18 cellular contexts compared by ENCODE assay signal in the genomic region with DNA sequence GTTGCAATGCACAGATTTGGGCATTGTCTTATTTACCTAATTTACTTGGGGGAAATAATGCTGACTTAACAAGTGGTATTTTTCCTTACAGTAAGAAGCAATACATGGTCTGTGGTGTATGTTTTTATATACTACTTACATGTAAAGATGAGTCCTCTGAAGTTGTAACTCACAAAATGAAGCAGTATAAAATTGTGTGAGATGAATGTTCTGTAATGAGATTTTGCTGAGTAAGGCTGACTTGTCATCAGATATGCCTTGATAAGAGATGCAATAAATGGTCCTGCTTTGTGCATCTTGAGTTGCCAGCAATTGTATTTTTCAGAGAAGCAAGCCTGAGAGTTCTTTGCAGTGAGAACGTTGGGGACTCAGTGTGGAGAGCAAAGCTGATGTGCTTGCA.
DNase-seq lines count a peak whose midpoint lies in the region; ATAC-seq, FAIRE-seq and TF ChIP-seq lines count a peak whose summit lies in the region.
"Had no signal": no experiment of that assay in that cellular context is flagged by ENCODE, and none has a peak within 500 bp of the region (broad histone marks: within the 10 kb centered on the region; RNA-seq: fewer than 3 reads in every experiment).

No MANE protein-coding gene starts in this region.

- TF ChIP-seq EP300 in H1 (IDR thresholded peaks at IDR 0.05; ENCODE audit: borderline replicate concordance in 1 of 2, low read depth in 2 of 2, low read length in 2 of 2) = no peak

- no peaks in the 10 kb centered on the region for H3K79me1 ChIP-seq in H1 (ENCODE audit: low read depth, low read length)

- peak overlapping the region; percentile 39; the same call in 1 of the 2 replicates for H2AFZ ChIP-seq in GM23338
- no peak overlapping the region for H2AFZ ChIP-seq in H1 (ENCODE audit: low read length)

- H3K9me3 Mint-ChIP-seq in GM23338 = no peaks in the 10 kb centered on the region
- H3K9me3 Mint-ChIP-seq: CD8-positive, alpha-beta T cell; H9 had no signal

- no peaks in the 10 kb centered on the region for H3K9me2 ChIP-seq in GM23338 (ENCODE audit: insufficient read depth)

- no peak overlapping the region for H3K27ac Mint-ChIP-seq in GM23338
- H3K27ac Mint-ChIP-seq: B cell; CD4-positive, CD25-positive, alpha-beta regulatory T cell; CD8-positive, alpha-beta T cell; H9 had no signal

- H3K79me2 ChIP-seq in GM23338 (replicated peaks; ENCODE audit: insufficient read depth) = no peaks in the 10 kb centered on the region
- H3K79me2 ChIP-seq in H1 (ENCODE audit: control insufficient read depth in 1 of 2, insufficient read depth in 2 of 2, low read length in 2 of 2) = no peaks in the 10 kb centered on the region

- H3K23ac ChIP-seq in H1 (ENCODE audit: insufficient read length) = no peak overlapping the region

- no peak overlapping the region for H2BK120ac ChIP-seq in H1 (replicated peaks; ENCODE audit: low read depth, low read length)

- no peaks in the 10 kb centered on the region for H3K9me3 ChIP-seq in H1 (ENCODE audit: insufficient read depth in 2 of 2, low read depth in 1 of 2, low read length in 1 of 2)
- H3K9me3 ChIP-seq: BLaER1, Caco-2 had no signal

- no peaks in the 10 kb centered on the region for H3F3A ChIP-seq in GM23338 (replicated peaks; ENCODE audit: low read depth)

- H3K36me3 Mint-ChIP-seq in GM23338 (ENCODE audit: low read depth) = no peaks in the 10 kb centered on the region
- H3K36me3 Mint-ChIP-seq: CD4-positive, CD25-positive, alpha-beta regulatory T cell; CD8-positive, alpha-beta T cell had no signal

- H4K91ac ChIP-seq in H1 (replicated peaks; ENCODE audit: insufficient read length, low read length) = no peak overlapping the region

- peaks cover 4% of the 10 kb centered on the region for H3K27me3 Mint-ChIP-seq in GM23338 (ENCODE audit: insufficient read depth, low read depth, poor library complexity)

- no peak overlapping the region for H3K9ac ChIP-seq in H1 (replicated peaks in 1 of 4; ENCODE audit: extremely low read depth in 1 of 4, low read depth in 3 of 4, low read length in 3 of 4)
- H3K9ac ChIP-seq: BLaER1 had no signal

- no peak for FAIRE-seq in H1 (lab: Jason Lieb, UNC)
- FAIRE-seq: G401.6, GM12892 had no signal

- no peak for TF ChIP-seq RAD21 in H1 (IDR thresholded peaks at IDR 0.05 in 1 of 2, conservative IDR thresholded peaks at IDR 0.05 in 1 of 2; ENCODE audit: low read depth in 2 of 2, low read length in 2 of 2)

- no peak overlapping the region for H2BK12ac ChIP-seq in H1 (ENCODE audit: low read depth, low read length)

- WGBS in H1 (ENCODE audit: extremely low coverage in 1 of 2, insufficient coverage in 1 of 2, insufficient read length in 1 of 2, insufficient replicate concordance in 2 of 2, low coverage in 1 of 2, low lambda C conversion rate in 2 of 2, missing lambda C conversion rate in 1 of 2), 2 experiments = 69% methylated on average over 1 of the region's 1 CpG; no CpG with 5 or more reads in 1 of the 2 experiments

- H3K4me3 Mint-ChIP-seq in GM23338 = no peak overlapping the region
- H3K4me3 Mint-ChIP-seq: B cell; CD4-positive, CD25-positive, alpha-beta regulatory T cell; CD8-positive, alpha-beta T cell; H9 had no signal

- H3K4me1 Mint-ChIP-seq in GM23338 = peaks cover 6% of the 10 kb centered on the region

- CTCF ChIA-PET in H1 (lab: Charles Lee; ENCODE audit: partially characterized antibody) (interaction anchor here (0.8 to 3.0 kb wide), 4 partner anchors 9 to 384 kb away, joined by 3 to 27 read pairs (median 6); no protein-coding TSS in a partner anchor), RWPE1 (lab: Yijun Ruan, JAX) (interaction anchor here (0.6 kb wide), 1 partner anchor 84 kb away, joined by 3 read pairs; no protein-coding TSS in a partner anchor)

- no peaks in the 10 kb centered on the region for H3K36me3 ChIP-seq in GM23338 (ENCODE audit: insufficient read depth)
- H3K36me3 ChIP-seq in H1 (ENCODE audit: control insufficient read depth in 2 of 4, insufficient read depth in 4 of 4, low read length in 3 of 4) = no peaks in the 10 kb centered on the region
- H3K36me3 ChIP-seq: BLaER1 had no signal

- POLR2A ChIA-PET in H1 (lab: Charles Lee; ENCODE audit: partially characterized antibody) (no interaction called here), RWPE1 (lab: Yijun Ruan, JAX; ENCODE audit: low non-redundant PET) (no interaction called here)

- no peak overlapping the region for H2BK20ac ChIP-seq in H1 (ENCODE audit: low read length)

- no peaks in the 10 kb centered on the region for H3K23me2 ChIP-seq in H1 (ENCODE audit: low read depth, low read length)

- H2AK5ac ChIP-seq in H1 (ENCODE audit: low read depth, low read length) = no peak overlapping the region

- H4K20me1 ChIP-seq in GM23338 (replicated peaks; ENCODE audit: insufficient read depth) = no peaks in the 10 kb centered on the region
- no peaks in the 10 kb centered on the region for H4K20me1 ChIP-seq in H1 (replicated peaks in 1 of 2; ENCODE audit: control insufficient read depth in 1 of 2, insufficient read depth in 2 of 2, low read length in 2 of 2)
- H4K20me1 ChIP-seq: BLaER1 had no signal

- H3K27me3 ChIP-seq in GM23338 (ENCODE audit: insufficient read depth) (no peaks in the 10 kb centered on the region), H1 (replicated peaks in 1 of 4; ENCODE audit: control insufficient read depth in 3 of 4, extremely low read depth in 1 of 4, insufficient read depth in 3 of 4, low read length in 3 of 4) (no peaks in the 10 kb centered on the region)
- H3K27me3 ChIP-seq: BLaER1 had no signal

- no peak overlapping the region for H4K8ac ChIP-seq in H1 (ENCODE audit: extremely low read depth, insufficient read depth, low read length)

- H3K4me1 ChIP-seq in GM23338 (ENCODE audit: insufficient read depth) (no peaks in the 10 kb centered on the region), H1 (replicated peaks in 1 of 4; ENCODE audit: control insufficient read depth in 3 of 4, insufficient read depth in 4 of 4, low read length in 3 of 4) (no peaks in the 10 kb centered on the region; a peak in 1 of 7 replicates)
- H3K4me1 ChIP-seq: BLaER1, Caco-2 had no signal

- no peak overlapping the region for H4K5ac ChIP-seq in H1 (ENCODE audit: insufficient read length, low read depth, low read length)

- TF ChIP-seq CTCF in GM23338 (conservative IDR thresholded peaks at IDR 0.05; ENCODE audit: low read depth in 2 of 2) (no peak), H1 (IDR thresholded peaks at IDR 0.05; ENCODE audit: control extremely low read depth in 1 of 3, insufficient read depth in 1 of 3, low read depth in 1 of 3, low read length in 3 of 3) (no peak), RWPE1 (conservative IDR thresholded peaks at IDR 0.05; ENCODE audit: low read depth) (no peak)

- H3K4me3 ChIP-seq in GM23338 (no peak overlapping the region), H1 (ENCODE audit: extremely low read depth in 1 of 4, insufficient read depth in 2 of 4, low read depth in 3 of 4, low read length in 4 of 4) (no peak overlapping the region)
- H3K4me3 ChIP-seq: BLaER1 had no signal

- H3K4ac ChIP-seq in H1 (replicated peaks; ENCODE audit: insufficient read length, low read depth, low read length) = no peak overlapping the region

- no peak overlapping the region for H3K4me2 ChIP-seq in GM23338
- H3K4me2 ChIP-seq in H1 (ENCODE audit: insufficient read depth in 1 of 2, low read depth in 2 of 2, low read length in 2 of 2) = no peak overlapping the region
- H3K4me2 ChIP-seq: BLaER1 had no signal

- H3K56ac ChIP-seq in H1 (replicated peaks; ENCODE audit: insufficient read length, low read depth, low read length) = no peak overlapping the region

- DNase-seq in GM23338 (ENCODE audit: low spot score) = no peak
- DNase-seq in amniotic epithelial cell (ENCODE audit: low read depth) = peak; percentile 3
- no peak for DNase-seq in H1 (ENCODE audit: low read depth in 1 of 2, low spot score in 2 of 2)
- no peak for DNase-seq in activated CD4-positive, CD25-positive, alpha-beta regulatory T cell (lab: John Stamatoyannopoulos, UW)
- DNase-seq in RWPE1 (ENCODE audit: low spot score) = no peak
- no peak for DNase-seq in left lobe of liver (ENCODE audit: low spot score)
- DNase-seq: Caco-2; CD4-positive, CD25-positive, alpha-beta regulatory T cell; CD8-positive, alpha-beta T cell; DMS153; DND-41; H9 had no signal

- H3K14ac ChIP-seq in H1 (ENCODE audit: insufficient read length) = no peak overlapping the region

- H2BK15ac ChIP-seq in H1 (ENCODE audit: low read length) = no peak overlapping the region

- H3K27ac ChIP-seq in GM23338 (ENCODE audit: low read depth) (no peak overlapping the region), H1 (ENCODE audit: low read depth, low read length) (no peak overlapping the region), RWPE1 (no peak overlapping the region)
- H3K27ac ChIP-seq: BLaER1, C4-2B had no signal

- TF ChIP-seq POLR2A in H1 (IDR thresholded peaks at IDR 0.05; ENCODE audit: control extremely low read depth in 1 of 2, low read depth in 2 of 2, low read length in 2 of 2) = no peak

- H2BK5ac ChIP-seq in H1 (ENCODE audit: low read depth, low read length) = no peak overlapping the region

- ATAC-seq in GM23338 = no peak
- ATAC-seq in left lobe of liver = no peak
- ATAC-seq: CD8-positive, alpha-beta T cell; HCT116 had no signal

- no peak overlapping the region for H3K18ac ChIP-seq in H1 (ENCODE audit: extremely low read depth, low read length)

TF ChIP-seq in GM23338, 12 proteins besides CTCF, POLR2A, EP300 and RAD21 (continues in another document):
- TF ChIP-seq EZH2 (IDR thresholded peaks at IDR 0.05; ENCODE audit: low read depth, unreplicated experiment) (no peak), EZH2phosphoT487 (IDR thresholded peaks at IDR 0.05; ENCODE audit: unreplicated experiment) (no peak), JUNB (IDR thresholded peaks at IDR 0.05; ENCODE audit: unreplicated experiment) (no peak), NANOG (IDR thresholded peaks at IDR 0.05; ENCODE audit: borderline replicate concordance) (no peak)

TF ChIP-seq in H1, 55 proteins besides CTCF, POLR2A, EP300 and RAD21:
- TF ChIP-seq SIN3A (conservative IDR thresholded peaks at IDR 0.05 in 1 of 2, IDR thresholded peaks at IDR 0.05 in 1 of 2; ENCODE audit: low read depth in 1 of 2, low read length in 2 of 2) (no peak), KDM5A (IDR thresholded peaks at IDR 0.05; ENCODE audit: low read length) (no peak), MAFK (IDR thresholded peaks at IDR 0.05; ENCODE audit: low read depth, low read length) (0 out of 2 replicates have a peak, but pooled peaks have one; percentile 17)
